1 cellular context compared by ENCODE assay signal in the genomic region with DNA sequence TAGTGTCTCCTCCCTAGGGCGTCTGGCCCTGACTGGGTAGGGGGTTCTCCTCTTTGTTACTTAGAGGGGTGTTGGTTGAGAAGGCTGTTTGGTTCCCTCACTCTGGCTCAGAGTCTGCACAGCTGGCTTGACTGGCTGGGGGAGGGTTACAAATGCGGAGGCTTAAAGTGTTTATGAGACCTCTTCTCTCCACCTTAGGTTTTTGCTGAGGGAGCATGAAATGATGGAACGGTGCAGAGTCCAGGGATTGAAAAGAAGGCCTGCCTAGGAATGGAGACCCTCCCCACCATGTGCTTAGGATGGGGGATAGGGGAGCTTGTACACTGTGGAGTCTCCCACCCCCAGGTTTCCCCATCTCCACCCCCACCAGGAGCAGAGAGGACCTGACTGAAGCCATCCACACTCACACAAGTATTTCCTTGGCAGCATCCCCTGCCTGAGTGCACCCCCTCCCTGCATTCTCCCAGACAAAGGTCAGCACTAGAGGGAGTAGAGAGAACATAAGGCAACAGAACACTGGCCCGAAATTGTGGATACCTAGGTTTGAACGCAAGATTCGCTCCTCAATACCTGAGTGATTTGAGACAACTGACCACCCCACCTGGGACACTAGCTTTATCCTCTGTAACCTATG.
A peak's percentile ranks its signal among the peaks of the same experiment; 100 is the strongest.
TF ChIP-seq lines count a peak whose summit lies in the region.

No MANE protein-coding gene starts in this region.

TF ChIP-seq in K562, 482 proteins besides CTCF, POLR2A, EP300 and RAD21:
- no peak for TF ChIP-seq ZNF121 (CRISPR knock-in tag; conservative IDR thresholded peaks at IDR 0.05)
- TF ChIP-seq SMC3 (conservative IDR thresholded peaks at IDR 0.05; ENCODE audit: insufficient read depth, low read depth, low read length) = no peak
- TF ChIP-seq NELFE (IDR thresholded peaks at IDR 0.05; ENCODE audit: insufficient read depth, insufficient read length) = no peak
- TF ChIP-seq, protein P1, sequence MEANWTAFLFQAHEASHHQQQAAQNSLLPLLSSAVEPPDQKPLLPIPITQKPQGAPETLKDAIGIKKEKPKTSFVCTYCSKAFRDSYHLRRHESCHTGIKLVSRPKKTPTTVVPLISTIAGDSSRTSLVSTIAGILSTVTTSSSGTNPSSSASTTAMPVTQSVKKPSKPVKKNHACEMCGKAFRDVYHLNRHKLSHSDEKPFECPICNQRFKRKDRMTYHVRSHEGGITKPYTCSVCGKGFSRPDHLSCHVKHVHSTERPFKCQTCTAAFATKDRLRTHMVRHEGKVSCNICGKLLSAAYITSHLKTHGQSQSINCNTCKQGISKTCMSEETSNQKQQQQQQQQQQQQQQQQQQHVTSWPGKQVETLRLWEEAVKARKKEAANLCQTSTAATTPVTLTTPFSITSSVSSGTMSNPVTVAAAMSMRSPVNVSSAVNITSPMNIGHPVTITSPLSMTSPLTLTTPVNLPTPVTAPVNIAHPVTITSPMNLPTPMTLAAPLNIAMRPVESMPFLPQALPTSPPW (CRISPR knock-in tag; IDR thresholded peaks at IDR 0.05) = no peak
- TF ChIP-seq HDAC1 (IDR thresholded peaks at IDR 0.05) = no peak
- TF ChIP-seq, protein P2, sequence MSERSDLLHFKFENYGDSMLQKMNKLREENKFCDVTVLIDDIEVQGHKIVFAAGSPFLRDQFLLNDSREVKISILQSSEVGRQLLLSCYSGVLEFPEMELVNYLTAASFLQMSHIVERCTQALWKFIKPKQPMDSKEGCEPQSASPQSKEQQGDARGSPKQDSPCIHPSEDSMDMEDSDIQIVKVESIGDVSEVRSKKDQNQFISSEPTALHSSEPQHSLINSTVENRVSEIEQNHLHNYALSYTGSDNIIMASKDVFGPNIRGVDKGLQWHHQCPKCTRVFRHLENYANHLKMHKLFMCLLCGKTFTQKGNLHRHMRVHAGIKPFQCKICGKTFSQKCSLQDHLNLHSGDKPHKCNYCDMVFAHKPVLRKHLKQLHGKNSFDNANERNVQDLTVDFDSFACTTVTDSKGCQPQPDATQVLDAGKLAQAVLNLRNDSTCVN (CRISPR knock-in tag; IDR thresholded peaks at IDR 0.05) = no peak
- peak; percentile 32; the same call in 1 of the 2 replicates for TF ChIP-seq C11orf30 (IDR thresholded peaks at IDR 0.05; ENCODE audit: low read depth)
- TF ChIP-seq KLF10 (CRISPR knock-in tag; IDR thresholded peaks at IDR 0.05) = no peak
- no peak for TF ChIP-seq ZNF507 (tag; conservative IDR thresholded peaks at IDR 0.05)
- TF ChIP-seq HSF4 (CRISPR knock-in tag; IDR thresholded peaks at IDR 0.05; ENCODE audit: borderline replicate concordance) = no peak
- TF ChIP-seq LCOR (CRISPR knock-in tag; IDR thresholded peaks at IDR 0.05) = no peak
- peak; percentile 60 for TF ChIP-seq ZNF316 (IDR thresholded peaks at IDR 0.05)
- TF ChIP-seq, protein P3, sequence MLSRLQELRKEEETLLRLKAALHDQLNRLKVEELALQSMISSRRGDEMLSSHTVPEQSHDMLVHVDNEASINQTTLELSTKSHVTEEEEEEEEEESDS (CRISPR knock-in tag; IDR thresholded peaks at IDR 0.05) = no peak
- no peak for TF ChIP-seq NR2C2 (CRISPR knock-in tag; IDR thresholded peaks at IDR 0.05)
- 0 out of 2 replicates have a peak, but pooled peaks have one; percentile 14 for TF ChIP-seq NR2C2 (tag; IDR thresholded peaks at IDR 0.05)
- TF ChIP-seq, protein P4, sequence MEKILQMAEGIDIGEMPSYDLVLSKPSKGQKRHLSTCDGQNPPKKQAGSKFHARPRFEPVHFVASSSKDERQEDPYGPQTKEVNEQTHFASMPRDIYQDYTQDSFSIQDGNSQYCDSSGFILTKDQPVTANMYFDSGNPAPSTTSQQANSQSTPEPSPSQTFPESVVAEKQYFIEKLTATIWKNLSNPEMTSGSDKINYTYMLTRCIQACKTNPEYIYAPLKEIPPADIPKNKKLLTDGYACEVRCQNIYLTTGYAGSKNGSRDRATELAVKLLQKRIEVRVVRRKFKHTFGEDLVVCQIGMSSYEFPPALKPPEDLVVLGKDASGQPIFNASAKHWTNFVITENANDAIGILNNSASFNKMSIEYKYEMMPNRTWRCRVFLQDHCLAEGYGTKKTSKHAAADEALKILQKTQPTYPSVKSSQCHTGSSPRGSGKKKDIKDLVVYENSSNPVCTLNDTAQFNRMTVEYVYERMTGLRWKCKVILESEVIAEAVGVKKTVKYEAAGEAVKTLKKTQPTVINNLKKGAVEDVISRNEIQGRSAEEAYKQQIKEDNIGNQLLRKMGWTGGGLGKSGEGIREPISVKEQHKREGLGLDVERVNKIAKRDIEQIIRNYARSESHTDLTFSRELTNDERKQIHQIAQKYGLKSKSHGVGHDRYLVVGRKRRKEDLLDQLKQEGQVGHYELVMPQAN (IDR thresholded peaks at IDR 0.05; ENCODE audit: borderline replicate concordance) = no peak
- no peak for TF ChIP-seq FOXJ3 (CRISPR knock-in tag; IDR thresholded peaks at IDR 0.05)
TF ChIP-seq in K562: peak in this region for 3.
